15 cellular contexts compared by ENCODE assay signal in genomic region chr1:55063562-55063942, GRCh38. TPM values are rescaled to one million over a fixed set of nuclear protein-coding genes. Genes with fewer than 3 reads are reported as not detected.
A peak's percentile ranks its signal among the peaks of the same experiment; 100 is the strongest.
DNase-seq lines count a peak whose midpoint lies in the region; ATAC-seq, FAIRE-seq and TF ChIP-seq lines count a peak whose summit lies in the region.
"Had no signal": no experiment of that assay in that cellular context is flagged by ENCODE, and none has a peak within 500 bp of the region (broad histone marks: within the 10 kb centered on the region; RNA-seq: fewer than 3 reads in every experiment).

No MANE protein-coding gene starts in this region.

- H3K4me3 Mint-ChIP-seq in activated CD8-positive, alpha-beta memory T cell treated with anti-CD3 and anti-CD28 coated beads, Interleukin-2, amount 10 ng/mL, durations not matched to agents 7 days and 5 days, result no peak overlapping the region
- no peak overlapping the region for H3K4me3 Mint-ChIP-seq in natural killer cell

- in situ Hi-C loops in K562 (cut with MboI), result no loop called here

- H3K36me3 Mint-ChIP-seq in activated CD8-positive, alpha-beta memory T cell treated with anti-CD3 and anti-CD28 coated beads, Interleukin-2, amount 10 ng/mL, durations not matched to agents 7 days and 5 days, result peaks cover 14% of the 10 kb centered on the region
- H3K36me3 Mint-ChIP-seq in natural killer cell, result peaks cover 8% of the 10 kb centered on the region

- H3K4me1 ChIP-seq in K562 (replicated peaks in 1 of 2; ENCODE audit: control insufficient read depth in 2 of 2, insufficient read depth in 2 of 2, low read length in 2 of 2) (peaks cover 0 to 8% of the 10 kb centered on the region in 2 experiments; a peak in 2 of 5 replicates), right lobe of liver (peaks cover 0 to 57% (median 9%) of the 10 kb centered on the region in 4 donors)
- H3K4me1 ChIP-seq: Peyer's patch had no signal

- no peak overlapping the region for H2AFZ ChIP-seq in K562 (ENCODE audit: low read depth, low read length)

- H3K4me2 ChIP-seq in K562 (ENCODE audit: insufficient read depth, low read length), result no peak overlapping the region
- H3K4me2 ChIP-seq: A549 had no signal

- H3K9me3 Mint-ChIP-seq in activated CD8-positive, alpha-beta memory T cell treated with anti-CD3 and anti-CD28 coated beads, Interleukin-2, amount 10 ng/mL, durations not matched to agents 7 days and 5 days (ENCODE audit: low read depth), result no peaks in the 10 kb centered on the region
- H3K9me3 Mint-ChIP-seq in natural killer cell, result no peaks in the 10 kb centered on the region

- H3K4me1 Mint-ChIP-seq in activated CD8-positive, alpha-beta memory T cell treated with anti-CD3 and anti-CD28 coated beads, Interleukin-2, amount 10 ng/mL, durations not matched to agents 7 days and 5 days, result peaks cover 10% of the 10 kb centered on the region
- H3K4me1 Mint-ChIP-seq in natural killer cell, result peaks cover 11 to 18% of the 10 kb centered on the region in 2 donors

- H3K9me3 ChIP-seq in K562 (replicated peaks; ENCODE audit: control insufficient read depth, insufficient read depth, low read depth, low read length), result no peaks in the 10 kb centered on the region
- H3K9me3 ChIP-seq in right lobe of liver, result no peaks in the 10 kb centered on the region
- H3K9me3 ChIP-seq: A549, Peyer's patch had no signal

- TF ChIP-seq RAD21 in K562 (CRISPR knock-in tag; conservative IDR thresholded peaks at IDR 0.05 in 1 of 2, IDR thresholded peaks at IDR 0.05 in 1 of 2), result no peak

- no peak overlapping the region for H3K27ac Mint-ChIP-seq in activated CD8-positive, alpha-beta memory T cell treated with anti-CD3 and anti-CD28 coated beads, Interleukin-2, amount 10 ng/mL, durations not matched to agents 7 days and 5 days
- H3K27ac Mint-ChIP-seq in natural killer cell, result no peak overlapping the region

- CTCF ChIA-PET in K562 (lab: Yijun Ruan, JAX; ENCODE audit: low intra/inter-chr PET ratio), result no interaction called here
- CTCF ChIA-PET in activated CD8-positive, alpha-beta memory T cell treated with anti-CD3 and anti-CD28 coated beads, Interleukin-2, amount 10 ng/mL, durations not matched to agents 7 days and 5 days (lab: Charles Lee), result no interaction called here

- TF ChIP-seq POLR2A in K562 (conservative IDR thresholded peaks at IDR 0.05) (no peak), right lobe of liver (IDR thresholded peaks at IDR 0.05) (no peak)

- H3K9me1 ChIP-seq in K562 (ENCODE audit: control insufficient read depth, insufficient read depth, low read length), result no peaks in the 10 kb centered on the region

- H3K27ac ChIP-seq in K562 (ENCODE audit: extremely low read depth, low read depth, low read length), result no peak overlapping the region
- peak overlapping the region in 1 of 3 donors; percentile 18 for H3K27ac ChIP-seq in right lobe of liver
- H3K27ac ChIP-seq: C4-2B had no signal

- H3K27me3 ChIP-seq in K562 (ENCODE audit: control insufficient read depth in 2 of 2, insufficient read depth in 2 of 2, low read length in 2 of 2), result no peaks in the 10 kb centered on the region
- no peaks in the 10 kb centered on the region for H3K27me3 ChIP-seq in right lobe of liver
- H3K27me3 ChIP-seq: Peyer's patch had no signal

- no peaks in the 10 kb centered on the region for H3K27me3 Mint-ChIP-seq in activated CD8-positive, alpha-beta memory T cell treated with anti-CD3 and anti-CD28 coated beads, Interleukin-2, amount 10 ng/mL, durations not matched to agents 7 days and 5 days
- no peaks in the 10 kb centered on the region for H3K27me3 Mint-ChIP-seq in natural killer cell (ENCODE audit: low read depth in 2 of 2)

- H3K79me2 ChIP-seq in K562 (ENCODE audit: control insufficient read depth, insufficient read depth, low read length), result no peaks in the 10 kb centered on the region

- WGBS in K562 (ENCODE audit: insufficient coverage, low coverage, missing lambda C conversion rate), result 92% methylated on average over 9 of the region's 9 CpGs
- WGBS in right lobe of liver (ENCODE audit: insufficient coverage, low coverage, low lambda C conversion rate, missing lambda C conversion rate), result no CpG with 5 or more reads among the region's 9 CpGs

- H3K9ac ChIP-seq in K562 (ENCODE audit: insufficient read depth in 1 of 2, low read depth in 2 of 2, low read length in 2 of 2), result peak overlapping the region in 1 of 2 experiments; percentile 14; a peak in 1 of 4 replicates

- TF ChIP-seq CTCF in K562 (IDR thresholded peaks at IDR 0.05 in 2 of 3, conservative IDR thresholded peaks at IDR 0.05 in 1 of 3; ENCODE audit: insufficient read depth in 2 of 3, low read depth in 1 of 3, low read length in 3 of 3) (no peak), right lobe of liver (IDR thresholded peaks at IDR 0.05) (no peak), natural killer cell (IDR thresholded peaks at IDR 0.05) (no peak)

- BruUV-seq in K562 (replicated peaks; lab: Mats Ljungman, UMichigan), result no TSS peak

- POLR2A ChIA-PET in K562 (lab: Yijun Ruan, JAX), result interaction anchor here (0.5 to 2.5 kb wide), 8 partner anchors 8 to 1406 kb away, joined by 3 to 12 read pairs (median 4); no protein-coding TSS in a partner anchor

- peaks cover 97% of the 10 kb centered on the region for H3K36me3 ChIP-seq in K562 (ENCODE audit: control insufficient read depth, insufficient read depth, low read length)
- H3K36me3 ChIP-seq in right lobe of liver, result peaks cover 0 to 61% (median 16%) of the 10 kb centered on the region in 4 donors

- no peak for ATAC-seq in K562
- ATAC-seq in right lobe of liver, result peak; percentile 7 to 39 (median 29)
- no peak for ATAC-seq in activated CD8-positive, alpha-beta memory T cell treated with anti-CD3 and anti-CD28 coated beads, Interleukin-2, amount 10 ng/mL, durations not matched to agents 7 days and 5 days
- ATAC-seq in natural killer cell, result no peak

- no peak for TF ChIP-seq EP300 in K562 (IDR thresholded peaks at IDR 0.05; ENCODE audit: low read length)

- DNase-seq in DMS79 (lab: John Stamatoyannopoulos, UW) (peak; percentile 92), HuH-7 (ENCODE audit: low spot score) (peak; percentile 2), K562 (ENCODE audit: extremely low read depth in 1 of 4, low spot score in 3 of 4) (no peak), right lobe of liver (peak in 1 of 3 donors; percentile 70), natural killer cell (no peak), SHP77 treated with DMSO at 0.1 percent for 48 hours (lab: John Stamatoyannopoulos, UW) (no peak), NCI-H2107 treated with DMSO at 0.1 percent for 48 hours (lab: John Stamatoyannopoulos, UW; ENCODE audit: unreplicated experiment) (no peak)
- no peak for DNase-seq in activated CD8-positive, alpha-beta memory T cell treated with anti-CD3 and anti-CD28 coated beads, Interleukin-2, amount 10 ng/mL, durations not matched to agents 7 days and 5 days
- DNase-seq: NCI-H1048, NCI-H510A treated with DMSO at 0.1 percent for 48 hours, Peyer's patch had no signal

- intact Hi-C loops in K562 (cut with micrococcal nuclease) (no loop called here), right lobe of liver (cut with DNase I) (no loop called here), natural killer cell (cut with micrococcal nuclease) (no loop called here)

- H3K4me3 ChIP-seq in K562 (no peak overlapping the region), right lobe of liver (no peak overlapping the region)
- H3K4me3 ChIP-seq: A549, Peyer's patch had no signal

- FAIRE-seq in K562 (lab: Jason Lieb, UNC), result no peak
- FAIRE-seq: A549, H1 had no signal

- H4K20me1 ChIP-seq in K562 (replicated peaks; ENCODE audit: control insufficient read depth, insufficient read depth, low read length), result 0 out of 2 replicates have a peak, but pooled peaks cover 3% of the 10 kb centered on the region

TF ChIP-seq in K562, 482 proteins besides CTCF, POLR2A, EP300 and RAD21:
- 0 out of 2 replicates have a peak, but pooled peaks have one; percentile 22 for TF ChIP-seq RBFOX2 (IDR thresholded peaks at IDR 0.05; ENCODE audit: low read depth, low read length)
- no peak for TF ChIP-seq ZNF589 (CRISPR knock-in tag; IDR thresholded peaks at IDR 0.05; ENCODE audit: low read depth)
- TF ChIP-seq POLR2G (IDR thresholded peaks at IDR 0.05; ENCODE audit: low read depth, low read length), result peak; percentile 8; the same call in 1 of the 2 replicates

RNA-seq across cellular contexts. Expression of gene PCSK9, which starts 24.2 kb away (rescaled TPM):
- 22.6 and 51.1 TPM in 2 replicates for total RNA-seq in K562 (2011; cell fraction: chromatin; rRNA removed; ENCODE audit: low replicate concordance)
- total RNA-seq in K562 (2011; cell fraction: nucleolus; rRNA removed), result 61.6 and 67.9 TPM in 2 replicates
- total RNA-seq in K562 (2011; cell fraction: nucleoplasm; rRNA removed), result 42.1 and 42.2 TPM in 2 replicates
- total RNA-seq in K562 (2014; rRNA removed), result 46.0 and 70.3 TPM in 2 replicates
- 6.6 and 10.2 TPM in 2 replicates for total RNA-seq in K562 (2014; rRNA removed; fragmentation: Illumina TruSeq; extraction: Trizol)
- total RNA-seq in K562 (2015; rRNA removed; fragmentation: Illumina TruSeq; extraction: Trizol), result 24.7 and 26.1 TPM in 2 replicates
- 58.6 and 66.9 TPM in 2 replicates for total RNA-seq in K562 (2021)
- polyA plus RNA-seq in K562 (2011; rRNA removed), result 11.2 and 55.2 TPM in 2 replicates
- 21.6 and 35.4 TPM in 2 replicates for polyA plus RNA-seq in K562 (2011; cell fraction: cytosol; rRNA removed)
- 69.1 and 116 TPM in 2 replicates for polyA plus RNA-seq in K562 (2011; cell fraction: nucleus; rRNA removed)
- 80.4 and 94.8 TPM in 2 replicates for polyA plus RNA-seq in K562 (2012)
- polyA plus RNA-seq in K562 (2014; fragmentation: Illumina TruSeq; extraction: Trizol), result 25.7 and 32.4 TPM in 2 replicates
- polyA plus RNA-seq in K562 (2014; fragmentation: Nextera tagmentation; extraction: Ambion mirVana), result 1 to 10 TPM; 3.2 to 4.3 TPM
- polyA plus RNA-seq in K562 (2014; rRNA removed), result 37.9 and 43.9 TPM in 2 replicates
- polyA minus RNA-seq in K562 (2011; rRNA and poly(A)+ RNA removed), result 7.4 and 16.4 TPM in 2 replicates
- polyA minus RNA-seq in K562 (2011; cell fraction: cytosol; rRNA and poly(A)+ RNA removed), result 12.9 and 44.1 TPM in 2 replicates
- polyA minus RNA-seq in K562 (2011; cell fraction: nucleus; rRNA and poly(A)+ RNA removed), result 17.9 and 38.1 TPM in 2 replicates
- total RNA-seq in right lobe of liver, result 10 to 100 TPM; 16.4 to 41.4 (median 31.3) TPM
- under 1 TPM in 1 of 2 experiments, not detected in 1; 0.07 TPM for total RNA-seq in activated CD8-positive, alpha-beta memory T cell treated with anti-CD3 and anti-CD28 coated beads, Interleukin-2, amount 10 ng/mL, durations not matched to agents 7 days and 5 days
- not detected for total RNA-seq in natural killer cell
- total RNA-seq: MCF 10A had no signal

Comparison
In these comparisons a context has a peak if more than half of its experiments do, and no peak if none do; other contexts are left out.
1. DNase-seq: peak in DMS79 (single experiment) and HuH-7 (single experiment); none in K562 (0 of 4), activated CD8-positive, alpha-beta memory T cell treated with anti-CD3 and anti-CD28 coated beads, Interleukin-2, amount 10 ng/mL, durations not matched to agents 7 days and 5 days (single experiment), natural killer cell (single experiment), SHP77 treated with DMSO at 0.1 percent for 48 hours (single experiment) and NCI-H2107 treated with DMSO at 0.1 percent for 48 hours (single experiment).
2. ATAC-seq: peak in right lobe of liver (4 of 4); none in K562 (single experiment), activated CD8-positive, alpha-beta memory T cell treated with anti-CD3 and anti-CD28 coated beads, Interleukin-2, amount 10 ng/mL, durations not matched to agents 7 days and 5 days (single experiment) and natural killer cell (0 of 3).
3. RNA of gene PCSK9, which starts 24.2 kb away (total RNA-seq): 6.6 to 70.3 TPM in K562 and 16.4 to 41.4 TPM in right lobe of liver; 0.07 TPM in activated CD8-positive, alpha-beta memory T cell treated with anti-CD3 and anti-CD28 coated beads, Interleukin-2, amount 10 ng/mL, durations not matched to agents 7 days and 5 days and not detected in natural killer cell; every median in the first group is over 4 times any median in the second.